5 cellular contexts compared by ENCODE assay signal in genomic region chr3:158453004-158453403, GRCh38.
"Had no signal": no experiment of that assay in that cellular context is flagged by ENCODE, and none has a peak within 500 bp of the region (broad histone marks: within the 10 kb centered on the region; RNA-seq: fewer than 3 reads in every experiment).

No MANE protein-coding gene starts in this region.

- DNase-seq: H9, Karpas-422, KBM-7 had no signal

- H3K9ac ChIP-seq: KMS-11 had no signal

- ATAC-seq: GM23338 had no signal

- H3K4me3 ChIP-seq: GM23338 had no signal
